1 cellular context compared by ENCODE assay signal in genomic region chr11:82831364-82831763, GRCh38.
TF ChIP-seq lines count a peak whose summit lies in the region.

No MANE protein-coding gene starts in this region.

TF ChIP-seq in HepG2, 621 proteins besides CTCF, POLR2A, EP300 and RAD21 (continued from another document):
- TF ChIP-seq XRCC5 (optimal IDR thresholded peaks at IDR 0.05; ENCODE audit: low read length) (no peak), ZBTB8A (CRISPR knock-in tag; IDR thresholded peaks at IDR 0.05; ENCODE audit: borderline replicate concordance, low read depth) (no peak), MBNL3 (CRISPR knock-in tag; conservative IDR thresholded peaks at IDR 0.05) (no peak), EHMT2 (IDR thresholded peaks at IDR 0.05; ENCODE audit: borderline replicate concordance, low read depth, low read length) (no peak), PTBP1 (IDR thresholded peaks at IDR 0.05; ENCODE audit: low read depth, low read length, poor library complexity, severe bottlenecking) (no peak), YY1 (IDR thresholded peaks at IDR 0.05; ENCODE audit: insufficient read depth, insufficient replicate concordance, low read depth, low read length) (no peak), ARID4A (CRISPR knock-in tag; IDR thresholded peaks at IDR 0.05; ENCODE audit: borderline replicate concordance) (no peak), AKAP8 (CRISPR knock-in tag; IDR thresholded peaks at IDR 0.05) (no peak), NFIC (IDR thresholded peaks at IDR 0.05; ENCODE audit: low read length) (peak; percentile 81; the same call in 1 of the 2 replicates), ZNF501 (CRISPR knock-in tag; IDR thresholded peaks at IDR 0.05) (no peak), ZNF407 (CRISPR knock-in tag; IDR thresholded peaks at IDR 0.05; ENCODE audit: not compliant biosample characterization) (no peak), THRA (CRISPR knock-in tag; IDR thresholded peaks at IDR 0.05; ENCODE audit: borderline replicate concordance) (no peak), SALL1 (CRISPR knock-in tag; IDR thresholded peaks at IDR 0.05) (peak; percentile 21; the same call in 1 of the 2 replicates), ARNTL (CRISPR knock-in tag; IDR thresholded peaks at IDR 0.05) (no peak), ZNF17 (CRISPR knock-in tag; IDR thresholded peaks at IDR 0.05) (no peak), TRIM22 (IDR thresholded peaks at IDR 0.05) (no peak), ZNF510 (CRISPR knock-in tag; IDR thresholded peaks at IDR 0.05; ENCODE audit: low read depth) (no peak), MEIS1 (CRISPR knock-in tag; IDR thresholded peaks at IDR 0.05; ENCODE audit: borderline replicate concordance) (no peak), CCAR2 (optimal IDR thresholded peaks at IDR 0.05; ENCODE audit: low read depth, low read length) (no peak), SIX1 (CRISPR knock-in tag; IDR thresholded peaks at IDR 0.05; ENCODE audit: borderline replicate concordance) (no peak), HIVEP1 (CRISPR knock-in tag; IDR thresholded peaks at IDR 0.05) (no peak), ZNF563 (CRISPR knock-in tag; IDR thresholded peaks at IDR 0.05) (no peak), CREM (IDR thresholded peaks at IDR 0.05) (no peak), CREM (CRISPR knock-in tag; IDR thresholded peaks at IDR 0.05) (no peak), AHR (CRISPR knock-in tag; IDR thresholded peaks at IDR 0.05) (no peak), ZNF331 (CRISPR knock-in tag; IDR thresholded peaks at IDR 0.05) (no peak), ARNT2 (CRISPR knock-in tag; IDR thresholded peaks at IDR 0.05; ENCODE audit: low read depth) (no peak), HMGXB4 (CRISPR knock-in tag; IDR thresholded peaks at IDR 0.05; ENCODE audit: borderline replicate concordance in 1 of 2, low read depth in 1 of 2) (no peak)
TF ChIP-seq in HepG2: peak in this region for 16.
